ENCODE assay signal across 9 cellular contexts in genomic region chr20:3784863-3785239, GRCh38. TPM values are rescaled to one million over a fixed set of nuclear protein-coding genes. Genes with fewer than 3 reads are reported as not detected.
DNase-seq lines count a peak whose midpoint lies in the region; ATAC-seq and TF ChIP-seq lines count a peak whose summit lies in the region.
"Had no signal": no experiment of that assay in that cellular context is flagged by ENCODE, and none has a peak within 500 bp of the region (broad histone marks: within the 10 kb centered on the region; RNA-seq: fewer than 3 reads in every experiment).

No MANE protein-coding gene starts in this region.

- no peak overlapping the region for H4K91ac ChIP-seq in IMR-90 (ENCODE audit: insufficient read depth, low read depth, low read length)

- H3K27me3 ChIP-seq in AG04450 (ENCODE audit: control insufficient read depth, insufficient read depth, low read length) (no peaks in the 10 kb centered on the region), IMR-90 (ENCODE audit: control insufficient read depth, insufficient read depth, low read length) (no peaks in the 10 kb centered on the region)

- BruUV-seq in IMR-90 (replicated peaks; lab: Mats Ljungman, UMichigan), result no TSS peak

- DNase-seq in AG04450 (ENCODE audit: low read depth, low spot score) (no peak), IMR-90 (no peak), natural killer cell (no peak), SKM-1 treated with dmso at 0.1 percent for 144 hours (lab: John Stamatoyannopoulos, UW; ENCODE audit: unreplicated experiment) (no peak), retina (no peak), NCI-H2107 treated with DMSO at 0.1 percent for 48 hours (lab: John Stamatoyannopoulos, UW; ENCODE audit: unreplicated experiment) (no peak)
- no peak for DNase-seq in central memory CD8-positive, alpha-beta T cell (ENCODE audit: low spot score in 2 of 2)

- H3K4me3 ChIP-seq in AG04450 (ENCODE audit: low read depth, low read length) (peak overlapping the region; percentile 79), IMR-90 (ENCODE audit: insufficient read depth, low read depth, low read length) (no peak overlapping the region; the same call in 1 of the 2 replicates)

- peak overlapping the region; percentile 24; the same call in 1 of the 2 replicates for H3K9ac ChIP-seq in IMR-90 (ENCODE audit: low read depth, low read length)

- dilution Hi-C loops in IMR-90 (cut with HindIII; ENCODE audit: low sequenced_read_pairs, unreplicated experiment), result no loop called here

- peaks cover 12% of the 10 kb centered on the region for H3K9me1 ChIP-seq in IMR-90 (ENCODE audit: insufficient read depth, low read length)

- peaks cover 11% of the 10 kb centered on the region for H3K36me3 ChIP-seq in IMR-90 (ENCODE audit: control insufficient read depth, insufficient read depth, low read length)

- H2BK5ac ChIP-seq in IMR-90 (ENCODE audit: low read depth, low read length, poor library complexity, severe bottlenecking), result no peak overlapping the region

- H3K56ac ChIP-seq in IMR-90 (ENCODE audit: extremely low read depth, insufficient read depth, low read length), result no peak overlapping the region

- peak overlapping the region; percentile 74 for H3K4me3 Mint-ChIP-seq in central memory CD8-positive, alpha-beta T cell
- peak overlapping the region; percentile 75 for H3K4me3 Mint-ChIP-seq in natural killer cell

- H4K20me1 ChIP-seq in IMR-90 (ENCODE audit: insufficient read depth, low read length), result peaks cover 50% of the 10 kb centered on the region

- H3K14ac ChIP-seq in IMR-90 (replicated peaks; ENCODE audit: low read depth, low read length), result peak overlapping the region; percentile 24; the same call in 1 of the 2 replicates

- CTCF ChIA-PET in AG04450 (lab: Charles Lee), result interaction anchor here (1.4 to 4.2 kb wide), 2 partner anchors 16 to 70 kb away, joined by 3 to 19 read pairs; no protein-coding TSS in a partner anchor
- CTCF ChIA-PET in IMR-90 (lab: Yijun Ruan, JAX), result no interaction called here

- H4K8ac ChIP-seq in IMR-90 (ENCODE audit: low read depth in 2 of 2, low read length in 2 of 2), result no peak overlapping the region

- TF ChIP-seq POLR2A in IMR-90 (IDR thresholded peaks at IDR 0.05; ENCODE audit: low read depth, low read length), result no peak

- H2AFZ ChIP-seq in IMR-90 (replicated peaks; ENCODE audit: low read length, poor library complexity), result no peak overlapping the region

- H3K18ac ChIP-seq in IMR-90 (ENCODE audit: low read depth, low read length), result no peak overlapping the region

- WGBS in IMR-90 (ENCODE audit: extremely low coverage in 2 of 2, insufficient read length in 1 of 2), 2 experiments, result 93 to 100% methylated on average over 3 to 6 of the region's 6 CpGs

- no peaks in the 10 kb centered on the region for H3K27me3 Mint-ChIP-seq in central memory CD8-positive, alpha-beta T cell
- no peaks in the 10 kb centered on the region for H3K27me3 Mint-ChIP-seq in natural killer cell (ENCODE audit: low read depth in 2 of 2)

- H3K79me1 ChIP-seq in IMR-90 (ENCODE audit: low read depth in 1 of 2, low read length in 2 of 2), result peaks cover 7 to 40% of the 10 kb centered on the region in 2 experiments; a peak in 3 of 4 replicates

- no peak overlapping the region for H2BK15ac ChIP-seq in IMR-90 (ENCODE audit: low read depth, low read length)

- H2BK120ac ChIP-seq in IMR-90 (ENCODE audit: low read depth, low read length), result no peak overlapping the region

- TF ChIP-seq CTCF in AG04450 (IDR thresholded peaks at IDR 0.05; ENCODE audit: low read depth, low read length), result no peak
- TF ChIP-seq CTCF in IMR-90 (conservative IDR thresholded peaks at IDR 0.05; ENCODE audit: low read depth, low read length), result no peak
- TF ChIP-seq CTCF in natural killer cell (IDR thresholded peaks at IDR 0.05), result no peak

- H3K36me3 Mint-ChIP-seq in central memory CD8-positive, alpha-beta T cell (ENCODE audit: insufficient read depth), result peaks cover 8% of the 10 kb centered on the region
- no peaks in the 10 kb centered on the region for H3K36me3 Mint-ChIP-seq in natural killer cell

- H2BK20ac ChIP-seq in IMR-90 (ENCODE audit: low read depth, low read length), result no peak overlapping the region

- in situ Hi-C loops in IMR-90 (cut with MboI; ENCODE audit: low sequenced_read_pairs), result loop anchor here (10.0 kb wide), 1 partner anchor 300 kb away; no protein-coding TSS in a partner anchor

- peak overlapping the region; percentile 8; the same call in 1 of the 2 replicates for H3K4ac ChIP-seq in IMR-90 (ENCODE audit: low read depth, low read length)

- H3K27ac Mint-ChIP-seq in central memory CD8-positive, alpha-beta T cell (ENCODE audit: low read depth), result peak overlapping the region; percentile 88
- H3K27ac Mint-ChIP-seq in natural killer cell, result peak overlapping the region; percentile 69 to 74

- peaks cover 16% of the 10 kb centered on the region for H3K4me1 ChIP-seq in IMR-90 (ENCODE audit: control insufficient read depth, insufficient read depth, low read length)

- H3K9me3 ChIP-seq in AG04450 (ENCODE audit: control insufficient read depth, insufficient read depth, low read length) (peaks cover 4% of the 10 kb centered on the region; the same call in 1 of the 2 replicates), IMR-90 (ENCODE audit: control insufficient read depth, insufficient read depth, low read length) (no peaks in the 10 kb centered on the region)

- no peak overlapping the region for H2AK5ac ChIP-seq in IMR-90 (ENCODE audit: low read depth, low read length)

- peaks cover 52% of the 10 kb centered on the region for H3K4me1 Mint-ChIP-seq in central memory CD8-positive, alpha-beta T cell
- peaks cover 32 to 59% of the 10 kb centered on the region in 2 donors for H3K4me1 Mint-ChIP-seq in natural killer cell

- H3K4me2 ChIP-seq in IMR-90 (ENCODE audit: low read depth, low read length), result peak overlapping the region; percentile 99

- no peak for TF ChIP-seq RAD21 in IMR-90 (IDR thresholded peaks at IDR 0.05; ENCODE audit: low read length)

- ATAC-seq in IMR-90 (ENCODE audit: low read depth) (no peak), natural killer cell (no peak), HG02938 (IDR thresholded peaks at IDR 0.05; ENCODE audit: unreplicated experiment) (no peak)
- no peak for ATAC-seq in central memory CD8-positive, alpha-beta T cell (replicated peaks; ENCODE audit: extremely low read depth, poor library complexity, severe bottlenecking)

- no peaks in the 10 kb centered on the region for H3K9me3 Mint-ChIP-seq in central memory CD8-positive, alpha-beta T cell
- no peaks in the 10 kb centered on the region for H3K9me3 Mint-ChIP-seq in natural killer cell

- peak overlapping the region; percentile 28; the same call in 1 of the 2 replicates for H3K23ac ChIP-seq in IMR-90 (ENCODE audit: low read depth, low read length)

- no peak overlapping the region for H3K27ac ChIP-seq in AG04450 (ENCODE audit: low read depth, low read length)
- H3K27ac ChIP-seq in IMR-90 (ENCODE audit: insufficient read depth, low read length), result no peak overlapping the region

- intact Hi-C loops in IMR-90 (cut with micrococcal nuclease), result loop anchor here (5.0 kb wide), 1 partner anchor 223 kb away; no protein-coding TSS in a partner anchor
- intact Hi-C loops in natural killer cell (cut with micrococcal nuclease), result loop anchor here (10.0 kb wide), 1 partner anchor 300 kb away; no protein-coding TSS in a partner anchor

- peak overlapping the region; percentile 95 for H2AK9ac ChIP-seq in IMR-90 (replicated peaks; ENCODE audit: low read depth, low read length, poor library complexity)

- POLR2A ChIA-PET in AG04450 (lab: Yijun Ruan, JAX), result interaction anchor here (0.5 kb wide), 1 partner anchor 161 kb away, joined by 5 read pairs; no protein-coding TSS in a partner anchor
- POLR2A ChIA-PET in IMR-90 (lab: Charles Lee; ENCODE audit: unreplicated experiment), result no interaction called here

- no peak overlapping the region for H4K5ac ChIP-seq in IMR-90 (ENCODE audit: low read depth, low read length)

TF ChIP-seq in IMR-90, 13 proteins besides CTCF, POLR2A, EP300 and RAD21 (continues in another document):
- TF ChIP-seq CHD1 (IDR thresholded peaks at IDR 0.05; ENCODE audit: low read depth, low read length), result no peak
- TF ChIP-seq MXI1 (IDR thresholded peaks at IDR 0.05; ENCODE audit: borderline replicate concordance, low read depth, low read length), result no peak
- TF ChIP-seq FOS (IDR thresholded peaks at IDR 0.05; ENCODE audit: low read depth, low read length), result no peak

RNA-seq across cellular contexts. Expression of gene CENPB, which starts 1.7 kb away (rescaled TPM):
- polyA plus RNA-seq in AG04450 (2011; rRNA removed) (29.7 and 37.0 TPM in 2 replicates), IMR-90 (2012; rRNA removed) (45.7 and 49.3 TPM in 2 replicates)
- 40.4 and 42.7 TPM in 2 replicates for polyA minus RNA-seq in AG04450 (2011; rRNA and poly(A)+ RNA removed)
- total RNA-seq in IMR-90 (2012; rRNA removed) (59.1 and 72.2 TPM in 2 replicates), natural killer cell (10 to 100 TPM; 46.7 to 62.6 (median 55.4) TPM)
- polyA plus RNA-seq in IMR-90 (2012; cell fraction: cytosol; rRNA removed), result 37.2 and 44.3 TPM in 2 replicates
- 18.7 and 35.4 TPM in 2 replicates for polyA plus RNA-seq in IMR-90 (2012; cell fraction: nucleus; rRNA removed; ENCODE audit: low replicate concordance)

RNA-seq across cellular contexts. Expression of gene SPEF1, which starts 3.6 kb away (rescaled TPM):
- polyA plus RNA-seq in AG04450 (2011; rRNA removed) (0.12 TPM in 2 replicates), IMR-90 (2012; rRNA removed) (0.15 and 0.26 TPM in 2 replicates)
- not detected in 2 replicates for polyA minus RNA-seq in AG04450 (2011; rRNA and poly(A)+ RNA removed)
- total RNA-seq in IMR-90 (2012; rRNA removed) (under 0.01 TPM in 1 of 2 replicates, not detected in the other), natural killer cell (under 1 TPM in 1 of 3 donors, not detected in 2; 0.23 TPM)
- polyA plus RNA-seq in IMR-90 (2012; cell fraction: cytosol; rRNA removed), result 0.30 and 0.54 TPM in 2 replicates
- 0.58 and 0.99 TPM in 2 replicates for polyA plus RNA-seq in IMR-90 (2012; cell fraction: nucleus; rRNA removed; ENCODE audit: low replicate concordance)
- total RNA-seq: posterior vena cava had no signal

RNA-seq across cellular contexts. Expression of gene CDC25B, which starts 11.3 kb away (rescaled TPM):
- polyA plus RNA-seq in AG04450 (2011; rRNA removed) (57.3 and 58.9 TPM in 2 replicates), IMR-90 (2012; rRNA removed) (50.5 and 59.8 TPM in 2 replicates)
- polyA minus RNA-seq in AG04450 (2011; rRNA and poly(A)+ RNA removed), result 41.1 and 48.7 TPM in 2 replicates
- total RNA-seq in IMR-90 (2012; rRNA removed) (14.5 and 14.7 TPM in 2 replicates), natural killer cell (100 to 1,000 TPM; 123 to 147 (median 143) TPM)
- polyA plus RNA-seq in IMR-90 (2012; cell fraction: cytosol; rRNA removed), result 35.2 and 48.2 TPM in 2 replicates
- polyA plus RNA-seq in IMR-90 (2012; cell fraction: nucleus; rRNA removed; ENCODE audit: low replicate concordance), result 165 TPM in 2 replicates

RNA-seq across cellular contexts. Expression of gene ADISSP, which starts 17.3 kb away (rescaled TPM):
- polyA plus RNA-seq in AG04450 (2011; rRNA removed) (22.6 and 29.2 TPM in 2 replicates), IMR-90 (2012; rRNA removed) (58.2 and 65.0 TPM in 2 replicates)
- 19.2 and 21.7 TPM in 2 replicates for polyA minus RNA-seq in AG04450 (2011; rRNA and poly(A)+ RNA removed)
- total RNA-seq in IMR-90 (2012; rRNA removed) (31.4 and 31.9 TPM in 2 replicates), natural killer cell (10 to 100 TPM; 10.1 to 13.5 (median 12.3) TPM)
- polyA plus RNA-seq in IMR-90 (2012; cell fraction: cytosol; rRNA removed), result 75.4 and 85.6 TPM in 2 replicates
- 17.7 and 47.7 TPM in 2 replicates for polyA plus RNA-seq in IMR-90 (2012; cell fraction: nucleus; rRNA removed; ENCODE audit: low replicate concordance)

RNA-seq across cellular contexts. Expression of gene AP5S1, which starts 35.5 kb away (rescaled TPM):
- polyA plus RNA-seq in AG04450 (2011; rRNA removed), result 7.8 and 11.7 TPM in 2 replicates
- 10.3 and 14.3 TPM in 2 replicates for polyA minus RNA-seq in AG04450 (2011; rRNA and poly(A)+ RNA removed)
- total RNA-seq in IMR-90 (2012; rRNA removed), result 11.4 and 11.7 TPM in 2 replicates
- polyA plus RNA-seq in IMR-90 (2012; rRNA removed), result 10.1 and 12.5 TPM in 2 replicates
- 10.6 and 20.2 TPM in 2 replicates for polyA plus RNA-seq in IMR-90 (2012; cell fraction: cytosol; rRNA removed)
- polyA plus RNA-seq in IMR-90 (2012; cell fraction: nucleus; rRNA removed; ENCODE audit: low replicate concordance), result 6.5 and 12.1 TPM in 2 replicates
- 10 to 100 TPM in 2 of 3 donors, 1 to 10 TPM in 1; 7.9 to 12.3 (median 12.1) TPM for total RNA-seq in natural killer cell
